Comparison of ENCODE assay signal across 8 cellular contexts in genomic region chr2:98608962-98609604, GRCh38. TPM values are rescaled to one million over a fixed set of nuclear protein-coding genes. Genes with fewer than 3 reads are reported as not detected.
DNase-seq lines count a peak whose midpoint lies in the region.

No MANE protein-coding gene starts in this region.

- H3K9me3 ChIP-seq in KOPT-K1 (ENCODE audit: insufficient read depth, low read length, poor library complexity, severe bottlenecking) = no peaks in the 10 kb centered on the region
- H3K9me3 ChIP-seq in iPS-18a (ENCODE audit: control insufficient read depth, low read depth, low read length) = no peaks in the 10 kb centered on the region

- peak overlapping the region; percentile 95 for H3K27ac Mint-ChIP-seq in activated CD4-positive, alpha-beta T cell treated with anti-CD3 and anti-CD28 coated beads, Interleukin-2, amount 10 ng/mL, durations not matched to agents 24 days and 14 days

- peaks cover 43% of the 10 kb centered on the region for H3K36me3 Mint-ChIP-seq in activated CD4-positive, alpha-beta T cell treated with anti-CD3 and anti-CD28 coated beads, Interleukin-2, amount 10 ng/mL, durations not matched to agents 24 days and 14 days (ENCODE audit: low read depth)

- peak; percentile 63 for DNase-seq in activated CD4-positive, alpha-beta T cell treated with anti-CD3 and anti-CD28 coated beads, Interleukin-2, amount 10 ng/mL, durations not matched to agents 24 days and 14 days
- DNase-seq in activated CD4-positive, alpha-beta T cell treated with anti-CD3 and anti-CD28 coated beads, Interleukin-2, amount 50 U/mL, for 1 hour = no peak
- peak; percentile 61 for DNase-seq in astrocyte of the hippocampus (ENCODE audit: low read depth, low spot score)
- DNase-seq in NCI-H524 treated with DMSO at 0.1 percent for 48 hours (lab: John Stamatoyannopoulos, UW) = no peak
- no peak for DNase-seq in NCI-H1930 (lab: John Stamatoyannopoulos, UW)

- H3K9me3 Mint-ChIP-seq in activated CD4-positive, alpha-beta T cell treated with anti-CD3 and anti-CD28 coated beads, Interleukin-2, amount 10 ng/mL, durations not matched to agents 24 days and 14 days = no peaks in the 10 kb centered on the region

- H3K9ac ChIP-seq in iPS-18a (ENCODE audit: low read length) = peak overlapping the region; percentile 91

- peak overlapping the region; percentile 90 for H3K4me3 Mint-ChIP-seq in activated CD4-positive, alpha-beta T cell treated with anti-CD3 and anti-CD28 coated beads, Interleukin-2, amount 10 ng/mL, durations not matched to agents 24 days and 14 days

- H3K4me1 ChIP-seq in iPS-18a (ENCODE audit: control insufficient read depth, low read depth, low read length) = peaks cover 11% of the 10 kb centered on the region

- H3K4me3 ChIP-seq in iPS-18a (ENCODE audit: low read length) (peak overlapping the region; percentile 95), skin epidermis (peak overlapping the region; percentile 71 to 100 (median 92))

- peaks cover 54% of the 10 kb centered on the region for H3K4me1 Mint-ChIP-seq in activated CD4-positive, alpha-beta T cell treated with anti-CD3 and anti-CD28 coated beads, Interleukin-2, amount 10 ng/mL, durations not matched to agents 24 days and 14 days

- H3K36me3 ChIP-seq in KOPT-K1 (ENCODE audit: insufficient read depth, low read length) (peaks cover 58% of the 10 kb centered on the region), iPS-18a (ENCODE audit: control insufficient read depth, low read depth, low read length) (peaks cover 34% of the 10 kb centered on the region)

- H3K27ac ChIP-seq in KOPT-K1 (ENCODE audit: low read depth, low read length, poor library complexity, severe bottlenecking) = peak overlapping the region; percentile 96
- peak overlapping the region; percentile 60 for H3K27ac ChIP-seq in iPS-18a (ENCODE audit: low read length)
- H3K27ac ChIP-seq in skin epidermis = peak overlapping the region; percentile 88 to 100 (median 96)

- no peaks in the 10 kb centered on the region for H3K27me3 Mint-ChIP-seq in activated CD4-positive, alpha-beta T cell treated with anti-CD3 and anti-CD28 coated beads, Interleukin-2, amount 10 ng/mL, durations not matched to agents 24 days and 14 days

- no peaks in the 10 kb centered on the region for H3K27me3 ChIP-seq in iPS-18a (ENCODE audit: control insufficient read depth, insufficient read depth, low read length)

- intact Hi-C loops in activated CD4-positive, alpha-beta T cell treated with anti-CD3 and anti-CD28 coated beads, Interleukin-2, amount 10 ng/mL, durations not matched to agents 24 days and 14 days (cut with micrococcal nuclease) = loop anchor here (1.0 to 5.0 kb wide), 4 partner anchors 28 to 881 kb away; partner anchors contain the start of genes MITD1, MRPL30, REV1 and TXNDC9

RNA-seq across cellular contexts. Expression of gene UNC50, which starts 0.7 kb away (rescaled TPM):
- total RNA-seq in activated CD4-positive, alpha-beta T cell treated with anti-CD3 and anti-CD28 coated beads, Interleukin-2, amount 10 ng/mL, durations not matched to agents 24 days and 14 days = 38.5 and 39.0 TPM in 2 replicates

RNA-seq across cellular contexts. Expression of gene COA5, which starts 0.8 kb away (rescaled TPM):
- total RNA-seq in activated CD4-positive, alpha-beta T cell treated with anti-CD3 and anti-CD28 coated beads, Interleukin-2, amount 10 ng/mL, durations not matched to agents 24 days and 14 days = 20.4 and 22.0 TPM in 2 replicates

Comparison
In these comparisons a context has a peak if more than half of its experiments do, and no peak if none do; other contexts are left out.
1. DNase-seq: peak in activated CD4-positive, alpha-beta T cell treated with anti-CD3 and anti-CD28 coated beads, Interleukin-2, amount 10 ng/mL, durations not matched to agents 24 days and 14 days (single experiment) and astrocyte of the hippocampus (single experiment); none in activated CD4-positive, alpha-beta T cell treated with anti-CD3 and anti-CD28 coated beads, Interleukin-2, amount 50 U/mL, for 1 hour (single experiment), NCI-H524 treated with DMSO at 0.1 percent for 48 hours (single experiment) and NCI-H1930 (0 of 2).
2. Peak in every context shown above with its lines, with median percentiles within 50 percentile points of each other: H3K27ac ChIP-seq.